ENCODE assay signal across 20 cellular contexts in genomic region chr16:2191446-2191706, GRCh38. TPM values are rescaled to one million over a fixed set of nuclear protein-coding genes. Genes with fewer than 3 reads are reported as not detected.
DNase-seq lines count a peak whose midpoint lies in the region; ATAC-seq and TF ChIP-seq lines count a peak whose summit lies in the region.
"Had no signal": no experiment of that assay in that cellular context is flagged by ENCODE, and none has a peak within 500 bp of the region (broad histone marks: within the 10 kb centered on the region; RNA-seq: fewer than 3 reads in every experiment).

No MANE protein-coding gene starts in this region.

- H3K4me3 ChIP-seq in BLaER1, result no peak overlapping the region; the same call in 1 of the 2 replicates
- H3K4me3 ChIP-seq in epithelial cell of esophagus (ENCODE audit: low read length), result no peak overlapping the region
- H3K4me3 ChIP-seq in SK-N-SH (ENCODE audit: low read depth in 2 of 2, low read length in 1 of 2), result no peak overlapping the region
- H3K4me3 ChIP-seq: A549, SJCRH30 had no signal

- peak overlapping the region; percentile 57 for H3K9ac ChIP-seq in BLaER1
- H3K9ac ChIP-seq in SK-N-SH, result no peak overlapping the region

- 74% methylated on average over 3 of the region's 11 CpGs for WGBS in SK-N-SH (ENCODE audit: low lambda C conversion rate)

- peaks cover 43% of the 10 kb centered on the region for H3K4me1 ChIP-seq in BLaER1
- H3K4me1 ChIP-seq in SK-N-SH (ENCODE audit: control insufficient read depth in 1 of 2, insufficient read depth in 2 of 2, low read depth in 1 of 2, low read length in 1 of 2), result peaks cover 0 to 16% of the 10 kb centered on the region in 2 experiments; a peak in 1 of 4 replicates

- H3K36me3 Mint-ChIP-seq in neural crest cell (ENCODE audit: low read depth), result no peaks in the 10 kb centered on the region
- H3K36me3 Mint-ChIP-seq: CD4-positive, CD25-positive, alpha-beta regulatory T cell had no signal

- no peak for TF ChIP-seq EP300 in SK-N-SH (IDR thresholded peaks at IDR 0.05; ENCODE audit: borderline replicate concordance in 1 of 2, low read depth in 1 of 2, low read length in 1 of 2)

- TF ChIP-seq RAD21 in SK-N-SH (IDR thresholded peaks at IDR 0.05; ENCODE audit: low read length), result no peak

- H3K9me3 Mint-ChIP-seq in neural crest cell, result no peaks in the 10 kb centered on the region
- H3K9me3 Mint-ChIP-seq: CD4-positive, CD25-positive, alpha-beta regulatory T cell had no signal

- H3K36me3 ChIP-seq in BLaER1 (peaks cover 9% of the 10 kb centered on the region; the same call in 1 of the 2 replicates), SK-N-SH (replicated peaks in 1 of 2; ENCODE audit: control insufficient read depth in 1 of 2, insufficient read depth in 2 of 2, low read length in 1 of 2) (no peaks in the 10 kb centered on the region)
- H3K36me3 ChIP-seq: SJCRH30 had no signal

- H3K4me2 ChIP-seq in BLaER1 (peak overlapping the region; percentile 81), SK-N-SH (no peak overlapping the region)
- H3K4me2 ChIP-seq: A549 had no signal

- H3K27ac Mint-ChIP-seq in neural crest cell (ENCODE audit: unreplicated experiment), result no peak overlapping the region
- H3K27ac Mint-ChIP-seq: B cell; CD4-positive, CD25-positive, alpha-beta regulatory T cell had no signal

- DNase-seq in RWPE1 (ENCODE audit: low spot score) (no peak), epithelial cell of esophagus (ENCODE audit: low read depth) (peak; percentile 52), neural crest cell (ENCODE audit: low read depth, low spot score) (no peak), SK-N-SH (no peak), NCI-H1417 (lab: John Stamatoyannopoulos, UW) (no peak)
- DNase-seq: CD4-positive, CD25-positive, alpha-beta regulatory T cell; DND-41; IMR-90; NCI-H1105; NCI-H2029 treated with DMSO at 0.1 percent for 48 hours; NCI-H226; NCI-H510A treated with DMSO at 0.1 percent for 48 hours; NCI-H774; NK-92 treated with Interleukin-12 subunit alpha and Interleukin-12 subunit beta, amount 100 ng/mL, for 24 hours; SJCRH30 had no signal

- peaks cover 14% of the 10 kb centered on the region for H3K4me1 Mint-ChIP-seq in neural crest cell

- no peak for ATAC-seq in GM19351 (IDR thresholded peaks at IDR 0.05; ENCODE audit: unreplicated experiment)
- ATAC-seq: A549, HCT116 had no signal

- H3K9me3 ChIP-seq in BLaER1 (no peaks in the 10 kb centered on the region), SK-N-SH (no peaks in the 10 kb centered on the region)
- H3K9me3 ChIP-seq: A549, SJCRH30 had no signal

- H3K9me2 ChIP-seq in SK-N-SH, result no peaks in the 10 kb centered on the region

- H3K27me3 Mint-ChIP-seq in neural crest cell (ENCODE audit: low read depth), result peaks cover 4% of the 10 kb centered on the region

- H4K20me1 ChIP-seq in BLaER1 (peaks cover 34% of the 10 kb centered on the region), SK-N-SH (ENCODE audit: insufficient read depth) (no peaks in the 10 kb centered on the region)

- TF ChIP-seq CTCF in RWPE1 (conservative IDR thresholded peaks at IDR 0.05; ENCODE audit: low read depth) (no peak), epithelial cell of esophagus (IDR thresholded peaks at IDR 0.05; ENCODE audit: insufficient read depth, low read depth, low read length, missing control alignments) (no peak), neural crest cell (conservative IDR thresholded peaks at IDR 0.05) (no peak), SK-N-SH (IDR thresholded peaks at IDR 0.05) (no peak)

- peak overlapping the region; percentile 65 for H3K4me3 Mint-ChIP-seq in neural crest cell
- H3K4me3 Mint-ChIP-seq: B cell had no signal

- no peak overlapping the region for H2AFZ ChIP-seq in SK-N-SH (ENCODE audit: low read depth)

- H3F3A ChIP-seq in SK-N-SH (replicated peaks; ENCODE audit: insufficient read depth), result no peaks in the 10 kb centered on the region

- POLR2A ChIA-PET in RWPE1 (lab: Yijun Ruan, JAX; ENCODE audit: low non-redundant PET) (no interaction called here), SK-N-SH (lab: Yijun Ruan, JAX) (no interaction called here)

- H3K79me2 ChIP-seq in SK-N-SH (ENCODE audit: insufficient read depth), result no peaks in the 10 kb centered on the region

- CTCF ChIA-PET in RWPE1 (lab: Yijun Ruan, JAX) (no interaction called here), SK-N-SH (lab: Yijun Ruan, JAX) (no interaction called here)

- H3K27me3 ChIP-seq in BLaER1 (peaks cover 32% of the 10 kb centered on the region), SK-N-SH (ENCODE audit: insufficient read depth) (no peaks in the 10 kb centered on the region)

- peak overlapping the region; percentile 68 for H3K27ac ChIP-seq in BLaER1
- H3K27ac ChIP-seq in RWPE1, result peak overlapping the region; percentile 14; the same call in 1 of the 2 replicates
- no peak overlapping the region for H3K27ac ChIP-seq in SK-N-SH (ENCODE audit: low read depth in 2 of 2, low read length in 1 of 2)
- H3K27ac ChIP-seq: A549, SJCRH30 had no signal

TF ChIP-seq in SK-N-SH, 30 proteins besides CTCF, POLR2A, EP300 and RAD21 (continues in another document):
- TF ChIP-seq SMC3 (IDR thresholded peaks at IDR 0.05; ENCODE audit: low read depth, low read length) (no peak), FOXJ3 (CRISPR knock-in tag; IDR thresholded peaks at IDR 0.05) (no peak), TEAD4 (IDR thresholded peaks at IDR 0.05; ENCODE audit: borderline replicate concordance, insufficient read depth) (no peak), REST (IDR thresholded peaks at IDR 0.05; ENCODE audit: low read depth, low read length) (no peak), GABPA (IDR thresholded peaks at IDR 0.05; ENCODE audit: low read depth) (no peak), POLR2AphosphoS5 (IDR thresholded peaks at IDR 0.05; ENCODE audit: low read depth, low read length) (no peak)
- TF ChIP-seq, protein P1, sequence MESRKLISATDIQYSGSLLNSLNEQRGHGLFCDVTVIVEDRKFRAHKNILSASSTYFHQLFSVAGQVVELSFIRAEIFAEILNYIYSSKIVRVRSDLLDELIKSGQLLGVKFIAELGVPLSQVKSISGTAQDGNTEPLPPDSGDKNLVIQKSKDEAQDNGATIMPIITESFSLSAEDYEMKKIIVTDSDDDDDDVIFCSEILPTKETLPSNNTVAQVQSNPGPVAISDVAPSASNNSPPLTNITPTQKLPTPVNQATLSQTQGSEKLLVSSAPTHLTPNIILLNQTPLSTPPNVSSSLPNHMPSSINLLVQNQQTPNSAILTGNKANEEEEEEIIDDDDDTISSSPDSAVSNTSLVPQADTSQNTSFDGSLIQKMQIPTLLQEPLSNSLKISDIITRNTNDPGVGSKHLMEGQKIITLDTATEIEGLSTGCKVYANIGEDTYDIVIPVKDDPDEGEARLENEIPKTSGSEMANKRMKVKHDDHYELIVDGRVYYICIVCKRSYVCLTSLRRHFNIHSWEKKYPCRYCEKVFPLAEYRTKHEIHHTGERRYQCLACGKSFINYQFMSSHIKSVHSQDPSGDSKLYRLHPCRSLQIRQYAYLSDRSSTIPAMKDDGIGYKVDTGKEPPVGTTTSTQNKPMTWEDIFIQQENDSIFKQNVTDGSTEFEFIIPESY (IDR thresholded peaks at IDR 0.05; ENCODE audit: borderline replicate concordance, low read depth), result no peak

RNA-seq across cellular contexts. Expression of gene CASKIN1, which starts 5.0 kb away (rescaled TPM):
- total RNA-seq in neural crest cell, result 18.9 and 20.2 TPM in 2 replicates
- polyA plus RNA-seq in SK-N-SH (2012; rRNA removed), result 1.4 and 1.7 TPM in 2 replicates
- polyA plus RNA-seq in SK-N-SH (2012; cell fraction: cytosol; rRNA removed), result 0.22 and 0.43 TPM in 2 replicates
- 8.7 and 11.6 TPM in 2 replicates for polyA plus RNA-seq in SK-N-SH (2012; cell fraction: nucleus; rRNA removed)
- total RNA-seq: B cell; CD4-positive, CD25-positive, alpha-beta regulatory T cell; IMR-90 had no signal
- polyA plus RNA-seq: CD4-positive, CD25-positive, alpha-beta regulatory T cell had no signal

RNA-seq across cellular contexts. Expression of gene MLST8, which starts 13.9 kb away (rescaled TPM):
- 68.1 and 69.2 TPM in 2 replicates for total RNA-seq in neural crest cell
- 70.3 and 85.4 TPM in 2 replicates for polyA plus RNA-seq in SK-N-SH (2012; rRNA removed)
- polyA plus RNA-seq in SK-N-SH (2012; cell fraction: cytosol; rRNA removed), result 37.7 and 67.4 TPM in 2 replicates
- 156 and 226 TPM in 2 replicates for polyA plus RNA-seq in SK-N-SH (2012; cell fraction: nucleus; rRNA removed)

RNA-seq across cellular contexts. Expression of gene BRICD5, which starts 19.3 kb away (rescaled TPM):
- 31.2 and 32.0 TPM in 2 replicates for total RNA-seq in neural crest cell
- 2.3 and 3.4 TPM in 2 replicates for polyA plus RNA-seq in SK-N-SH (2012; rRNA removed)
- polyA plus RNA-seq in SK-N-SH (2012; cell fraction: cytosol; rRNA removed), result 0.37 and 0.62 TPM in 2 replicates
- 32.1 and 43.9 TPM in 2 replicates for polyA plus RNA-seq in SK-N-SH (2012; cell fraction: nucleus; rRNA removed)

RNA-seq across cellular contexts. Expression of gene PGP, which starts 23.3 kb away (rescaled TPM):
- total RNA-seq in neural crest cell, result 47.3 and 50.2 TPM in 2 replicates
- 10.3 and 10.8 TPM in 2 replicates for polyA plus RNA-seq in SK-N-SH (2012; rRNA removed)
- 5.1 and 7.0 TPM in 2 replicates for polyA plus RNA-seq in SK-N-SH (2012; cell fraction: cytosol; rRNA removed)
- polyA plus RNA-seq in SK-N-SH (2012; cell fraction: nucleus; rRNA removed), result 33.0 and 37.2 TPM in 2 replicates

RNA-seq across cellular contexts. Expression of gene E4F1, which starts 32.0 kb away (rescaled TPM):
- 37.5 and 38.9 TPM in 2 replicates for total RNA-seq in neural crest cell
- polyA plus RNA-seq in SK-N-SH (2012; rRNA removed), result 33.0 and 34.0 TPM in 2 replicates
- 6.1 and 11.4 TPM in 2 replicates for polyA plus RNA-seq in SK-N-SH (2012; cell fraction: cytosol; rRNA removed)
- polyA plus RNA-seq in SK-N-SH (2012; cell fraction: nucleus; rRNA removed), result 185 and 366 TPM in 2 replicates

Comparison
In these comparisons a context has a peak if more than half of its experiments do, and no peak if none do; other contexts are left out.
1. H3K27ac ChIP-seq: peak in BLaER1 (single experiment) and RWPE1 (single experiment); none in SK-N-SH (0 of 2).